In the genomic region with DNA sequence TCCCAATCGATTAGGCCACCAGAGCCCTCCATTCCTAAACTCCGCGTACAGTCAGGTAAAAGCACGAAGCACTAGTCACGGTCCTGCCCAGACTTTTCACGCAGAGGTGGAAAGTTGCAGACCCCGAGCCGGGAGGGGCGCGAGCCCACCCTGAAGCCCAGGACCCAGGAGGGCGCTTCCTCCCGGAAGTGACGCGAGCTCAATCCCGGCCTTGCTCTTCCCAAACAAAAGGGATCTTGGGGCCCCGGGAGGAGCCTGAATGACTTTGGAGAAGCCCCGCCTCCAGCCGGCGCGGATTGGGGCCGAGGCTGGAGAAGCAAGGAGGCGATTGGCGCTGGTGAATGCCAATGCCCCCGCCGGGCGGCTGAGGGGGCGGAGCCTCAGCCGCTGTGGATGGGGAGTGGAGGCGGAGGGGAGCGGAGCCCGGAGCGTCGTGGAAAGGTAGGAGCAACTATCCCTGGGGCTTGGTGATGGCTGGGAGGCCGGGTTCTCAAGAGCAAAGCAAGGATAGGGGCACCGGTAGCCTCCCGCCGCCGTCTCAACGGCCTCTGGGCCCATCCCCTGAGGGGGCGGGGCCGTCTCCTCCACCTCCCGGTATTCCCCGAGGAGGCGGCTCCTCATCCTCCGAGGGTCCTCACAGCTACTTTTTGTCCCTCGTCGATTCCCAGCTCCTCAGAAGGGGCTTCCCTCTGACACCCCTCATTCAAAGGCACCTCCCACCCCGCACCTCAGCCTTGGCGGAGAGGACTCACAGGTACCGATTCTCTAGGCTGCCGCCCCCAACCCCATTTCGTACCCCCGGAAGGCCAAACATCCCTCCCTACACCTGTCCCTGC, we compare ENCODE assay signal across 8 cellular contexts. TPM values are rescaled to one million over a fixed set of nuclear protein-coding genes. Genes with fewer than 3 reads are reported as not detected.
DNase-seq lines count a peak whose midpoint lies in the region; ATAC-seq, FAIRE-seq and TF ChIP-seq lines count a peak whose summit lies in the region.

A gene with protein sequence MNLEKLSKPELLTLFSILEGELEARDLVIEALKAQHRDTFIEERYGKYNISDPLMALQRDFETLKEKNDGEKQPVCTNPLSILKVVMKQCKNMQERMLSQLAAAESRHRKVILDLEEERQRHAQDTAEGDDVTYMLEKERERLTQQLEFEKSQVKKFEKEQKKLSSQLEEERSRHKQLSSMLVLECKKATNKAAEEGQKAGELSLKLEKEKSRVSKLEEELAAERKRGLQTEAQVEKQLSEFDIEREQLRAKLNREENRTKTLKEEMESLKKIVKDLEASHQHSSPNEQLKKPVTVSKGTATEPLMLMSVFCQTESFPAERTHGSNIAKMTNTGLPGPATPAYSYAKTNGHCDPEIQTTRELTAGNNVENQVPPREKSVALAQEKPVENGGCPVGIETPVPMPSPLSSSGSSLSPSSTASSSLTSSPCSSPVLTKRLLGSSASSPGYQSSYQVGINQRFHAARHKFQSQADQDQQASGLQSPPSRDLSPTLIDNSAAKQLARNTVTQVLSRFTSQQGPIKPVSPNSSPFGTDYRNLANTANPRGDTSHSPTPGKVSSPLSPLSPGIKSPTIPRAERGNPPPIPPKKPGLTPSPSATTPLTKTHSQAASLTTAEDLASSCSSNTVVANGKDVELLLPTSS (plus strand): TSS at position 383 of the 836 bp plus-strand sequence. CDS start 19,952 bp downstream, outside the sequence.

- peak; percentile 91 for TF ChIP-seq POLR2A in endothelial cell of umbilical vein (IDR thresholded peaks at IDR 0.05; ENCODE audit: low read depth, low read length)

- H3K4me2 ChIP-seq in endothelial cell of umbilical vein (ENCODE audit: insufficient read depth, low read length) = peak within 1 kb of the TSS; percentile 93

- peak; percentile 98 for DNase-seq in COLO668 (lab: John Stamatoyannopoulos, UW; ENCODE audit: unreplicated experiment)
- DNase-seq in HT1080 (ENCODE audit: low read depth) = peak; percentile 96
- peak; percentile 97 for DNase-seq in NT2/D1 (ENCODE audit: low read depth, low spot score)
- DNase-seq in activated T-cell treated with anti-CD3 and anti-CD28 coated beads for 1 hour (ENCODE audit: low read depth) = peak; percentile 76
- DNase-seq in endothelial cell of umbilical vein (ENCODE audit: low read depth, low spot score) = peak; percentile 95
- DNase-seq in middle frontal gyrus (ENCODE audit: extremely low spot score, low spot score) = peak; percentile 97
- peak; percentile 53 to 66 for DNase-seq in stimulated activated CD8-positive, alpha-beta memory T cell treated with anti-CD3 and anti-CD28 coated beads, Interleukin-2, amount 100 ng/mL, for 1 hour (ENCODE audit: low read depth in 2 of 2)

- peak; percentile 89 for ATAC-seq in GM21367 (IDR thresholded peaks at IDR 0.05; ENCODE audit: unreplicated experiment)

- no peaks in the 10 kb centered on the region for H3K27me3 ChIP-seq in NT2/D1 (ENCODE audit: insufficient read depth, insufficient read length)
- no peaks in the 10 kb centered on the region for H3K27me3 ChIP-seq in endothelial cell of umbilical vein (ENCODE audit: control insufficient read depth in 2 of 2, insufficient read depth in 2 of 2, low read length in 2 of 2)

- no peaks in the 10 kb centered on the region for H4K20me1 ChIP-seq in endothelial cell of umbilical vein (replicated peaks; ENCODE audit: control insufficient read depth, extremely low read depth, insufficient read depth, low read length)

- dilution Hi-C loops in endothelial cell of umbilical vein (cut with MboI; ENCODE audit: extremely low pct_ligation_motif_present, low sequenced_read_pairs) = no loop called here

- no peaks in the 10 kb centered on the region for H3K9me1 ChIP-seq in endothelial cell of umbilical vein (replicated peaks; ENCODE audit: control insufficient read depth, extremely low read depth, insufficient read depth, low read length)

- H3K9me3 ChIP-seq in NT2/D1 (ENCODE audit: insufficient read depth, low read length) (no peaks in the 10 kb centered on the region), endothelial cell of umbilical vein (replicated peaks; ENCODE audit: control insufficient read depth, insufficient read depth, low read length) (no peaks in the 10 kb centered on the region)

- H3K36me3 ChIP-seq in NT2/D1 (ENCODE audit: insufficient read depth, insufficient read length, low read length) (no peaks in the 10 kb centered on the region), endothelial cell of umbilical vein (ENCODE audit: control insufficient read depth in 2 of 2, extremely low read depth in 1 of 2, insufficient read depth in 2 of 2, low read length in 2 of 2) (no peaks in the 10 kb centered on the region)

- H3K4me3 ChIP-seq in NT2/D1 (ENCODE audit: insufficient read length, low read depth) (peak within 1 kb of the TSS; percentile 98), endothelial cell of umbilical vein (replicated peaks in 1 of 3; ENCODE audit: insufficient read depth in 1 of 3, low read depth in 1 of 3, low read length in 3 of 3) (peak within 1 kb of the TSS; percentile 86 to 94 (median 91))

- intact Hi-C loops in endothelial cell of umbilical vein (cut with micrococcal nuclease) = loop anchor here (2.0 kb wide), 1 partner anchor 43 kb away; no protein-coding TSS in a partner anchor

- no TSS peak for BruUV-seq in endothelial cell of umbilical vein (replicated peaks; lab: Mats Ljungman, UMichigan)

- peak within 1 kb of the TSS; percentile 43 for H2AFZ ChIP-seq in endothelial cell of umbilical vein (ENCODE audit: low read depth, low read length)

- H3K79me2 ChIP-seq in endothelial cell of umbilical vein (ENCODE audit: control insufficient read depth, insufficient read depth, low read length) = peaks cover 78% of the 10 kb centered on the region

- CTCF ChIA-PET in endothelial cell of umbilical vein (lab: Charles Lee) = interaction anchor here (1.0 to 3.7 kb wide), 8 partner anchors 26 to 278 kb away, joined by 3 to 22 read pairs (median 8); a partner anchor contains a TSS

- peak; percentile 64 for FAIRE-seq in endothelial cell of umbilical vein (lab: Jason Lieb, UNC)

- POLR2A ChIA-PET in endothelial cell of umbilical vein (lab: Charles Lee) = interaction anchor here (0.7 to 1.3 kb wide), 4 partner anchors 33 to 279 kb away, joined by 3 to 4 read pairs (median 3); a partner anchor contains a TSS

- peak within 1 kb of the TSS; percentile 97 for H3K27ac ChIP-seq in endothelial cell of umbilical vein (ENCODE audit: insufficient read depth, low read depth, low read length)

- TF ChIP-seq CTCF in endothelial cell of umbilical vein (IDR thresholded peaks at IDR 0.05; ENCODE audit: extremely low read depth in 1 of 2, insufficient read depth in 1 of 2, low read depth in 1 of 2, low read length in 2 of 2) = no peak

- H3K9ac ChIP-seq in NT2/D1 (ENCODE audit: insufficient read length, low read depth) (peak within 1 kb of the TSS; percentile 93), endothelial cell of umbilical vein (replicated peaks; ENCODE audit: extremely low read depth, insufficient read depth, low read length) (peak within 1 kb of the TSS; percentile 96)

- H3K4me1 ChIP-seq in NT2/D1 (ENCODE audit: insufficient read depth, insufficient read length) = peaks cover 9% of the 10 kb centered on the region
- peaks cover 64% of the 10 kb centered on the region for H3K4me1 ChIP-seq in endothelial cell of umbilical vein (ENCODE audit: control insufficient read depth, extremely low read depth, insufficient read depth, low read length)

TF ChIP-seq in endothelial cell of umbilical vein, 7 proteins besides CTCF, POLR2A, EP300 and RAD21:
- TF ChIP-seq FOS (IDR thresholded peaks at IDR 0.05; ENCODE audit: borderline replicate concordance, insufficient read depth, low read length) (no peak), POLR2AphosphoS5 (IDR thresholded peaks at IDR 0.05; ENCODE audit: insufficient read depth, low read depth, low read length) (peak; percentile 60)
TF ChIP-seq in endothelial cell of umbilical vein: peak in this region for 1.

RNA-seq across cellular contexts. Expression of the gene that starts here (rescaled TPM):
- total RNA-seq in HT1080 (2014; rRNA removed; shearing (Covaris generic)) = 8.2 and 8.6 TPM in 2 replicates
- 15.0 and 17.1 TPM in 2 replicates for polyA plus RNA-seq in HT1080 (2015; cell fraction: cytosol; rRNA removed)
- polyA plus RNA-seq in HT1080 (2015; cell fraction: nucleus; rRNA removed) = 25.4 and 26.0 TPM in 2 replicates
- 94.4 and 96.4 TPM in 2 replicates for total RNA-seq in endothelial cell of umbilical vein
- 20.4 and 21.5 TPM in 2 replicates for polyA plus RNA-seq in endothelial cell of umbilical vein
- 15.9 and 18.5 TPM in 2 replicates for polyA plus RNA-seq in endothelial cell of umbilical vein (2011; cell fraction: cytosol; rRNA removed)
- polyA plus RNA-seq in endothelial cell of umbilical vein (2011; cell fraction: nucleus; rRNA removed) = 34.4 and 39.8 TPM in 2 replicates
- 35.1 and 46.6 TPM in 2 replicates for polyA plus RNA-seq in endothelial cell of umbilical vein (2012)
- 71.0 and 82.9 TPM in 2 replicates for polyA minus RNA-seq in endothelial cell of umbilical vein
- polyA minus RNA-seq in endothelial cell of umbilical vein (2011; cell fraction: cytosol; rRNA and poly(A)+ RNA removed) = 5.3 TPM
- polyA minus RNA-seq in endothelial cell of umbilical vein (2011; cell fraction: nucleus; rRNA and poly(A)+ RNA removed) = 75.0 and 91.5 TPM in 2 replicates

Comparison
In these comparisons a context has a peak if more than half of its experiments do, and no peak if none do; other contexts are left out.
1. Peak in every context shown above with its lines: DNase-seq, ATAC-seq, H3K4me3 ChIP-seq and H3K27ac ChIP-seq.